ENCODE assay signal across 18 cellular contexts in the genomic region with DNA sequence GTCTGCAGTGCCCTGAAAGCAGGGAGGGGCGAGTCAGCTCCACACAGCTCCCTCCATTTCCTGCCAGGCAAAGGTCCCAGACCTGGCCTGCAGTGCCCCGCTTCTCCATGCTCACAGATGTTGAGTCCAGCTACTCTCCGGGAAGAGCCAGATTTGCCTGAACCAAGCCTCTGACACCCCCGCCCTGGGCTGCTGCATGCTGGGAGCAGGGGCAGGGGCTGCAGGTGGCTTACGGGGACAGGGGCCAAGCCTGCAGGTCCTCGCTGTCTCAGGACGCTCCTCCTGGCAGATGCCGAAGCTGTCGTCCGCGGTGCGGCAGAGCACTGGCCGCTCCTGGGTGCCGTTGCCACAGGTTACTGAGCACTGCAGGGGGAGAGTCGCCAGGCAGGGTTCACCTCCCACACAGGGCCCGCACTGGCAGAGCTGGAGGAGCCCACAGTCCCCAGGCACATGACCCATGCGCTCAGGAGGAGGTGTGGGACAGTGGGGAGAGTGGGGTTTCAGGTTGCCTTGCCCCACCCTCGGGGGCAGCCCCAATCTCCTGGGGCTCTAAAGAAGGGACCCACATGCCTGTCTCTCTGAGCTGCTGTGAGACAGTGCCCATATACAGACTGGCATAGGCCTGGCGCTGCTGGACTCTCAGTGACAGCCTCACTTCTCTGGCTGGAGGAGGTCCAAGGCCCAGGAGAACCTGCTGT.
A peak's percentile ranks its signal among the peaks of the same experiment; 100 is the strongest.
DNase-seq lines count a peak whose midpoint lies in the region; ATAC-seq and TF ChIP-seq lines count a peak whose summit lies in the region.
"Had no signal": no experiment of that assay in that cellular context is flagged by ENCODE, and none has a peak within 500 bp of the region (broad histone marks: within the 10 kb centered on the region; RNA-seq: fewer than 3 reads in every experiment).

No MANE protein-coding gene starts in this region.

- peak; percentile 19 for DNase-seq in activated T-cell treated with anti-CD3 and anti-CD28 coated beads, Interleukin-2, amount 50 U/mL, for 24 hours
- no peak for DNase-seq in activated T-cell treated with anti-CD3 and anti-CD28 coated beads, Interleukin-2, amount 50 U/mL, for 72 hours
- DNase-seq in endodermal cell (peak; percentile 22), mesenteric fat pad (ENCODE audit: low spot score) (peak; percentile 83), stomach (peak; percentile 9), anterior cingulate cortex (lab: John Stamatoyannopoulos, UW) (no peak), NCI-H1105 treated with DMSO at 0.1 percent for 48 hours (lab: John Stamatoyannopoulos, UW) (no peak), NCI-H2227 (lab: John Stamatoyannopoulos, UW; ENCODE audit: unreplicated experiment) (no peak)
- DNase-seq: DMS 273 treated with DMSO at 0.1 percent for 48 hours, DND-41, NCI-H1048, NCI-H1436 treated with DMSO at 0.1 percent for 48 hours, NCI-H2081, NCI-H2171 treated with DMSO at 0.1 percent for 48 hours had no signal

- H3K4me1 ChIP-seq in endodermal cell (ENCODE audit: control insufficient read depth, insufficient read depth, low read length) (no peaks in the 10 kb centered on the region), stomach (no peaks in the 10 kb centered on the region)

- TF ChIP-seq CTCF in endodermal cell (conservative IDR thresholded peaks at IDR 0.05): no peak
- no peak for TF ChIP-seq CTCF in stomach (IDR thresholded peaks at IDR 0.05)

- H3K4me3 ChIP-seq in endodermal cell (ENCODE audit: low read length) (no peak overlapping the region), stomach (no peak overlapping the region)

- H3K36me3 Mint-ChIP-seq in activated T-cell treated with anti-CD3 and anti-CD28 coated beads, Interleukin-2, amount 50 U/mL, for 24 hours (ENCODE audit: low read depth): no peaks in the 10 kb centered on the region
- H3K36me3 Mint-ChIP-seq in activated T-cell treated with anti-CD3 and anti-CD28 coated beads, Interleukin-2, amount 50 U/mL, for 72 hours (ENCODE audit: insufficient read depth in 2 of 2): peaks cover 3 to 5% of the 10 kb centered on the region in 2 donors
- no peaks in the 10 kb centered on the region for H3K36me3 Mint-ChIP-seq in endodermal cell (ENCODE audit: low read depth)
- H3K36me3 Mint-ChIP-seq: IgD-negative memory B cell had no signal

- no peak for ATAC-seq in activated T-cell treated with anti-CD3 and anti-CD28 coated beads, Interleukin-2, amount 50 U/mL, for 72 hours (replicated peaks in 1 of 2)
- ATAC-seq: HCT116, Panc1 had no signal

- no peak overlapping the region for H3K27ac ChIP-seq in endodermal cell (ENCODE audit: low read depth, low read length)
- no peak overlapping the region for H3K27ac ChIP-seq in stomach

- no peaks in the 10 kb centered on the region for H3K9me3 ChIP-seq in endodermal cell (ENCODE audit: control insufficient read depth, low read length)
- peaks cover 3 to 89% (median 46%) of the 10 kb centered on the region in 4 donors for H3K9me3 ChIP-seq in stomach

- H3K27me3 ChIP-seq in endodermal cell (ENCODE audit: control insufficient read depth, insufficient read depth, low read length, poor library complexity, severe bottlenecking): no peaks in the 10 kb centered on the region
- H3K27me3 ChIP-seq in stomach: no peaks in the 10 kb centered on the region

- H3K4me3 Mint-ChIP-seq in activated T-cell treated with anti-CD3 and anti-CD28 coated beads, Interleukin-2, amount 50 U/mL, for 24 hours: no peak overlapping the region
- H3K4me3 Mint-ChIP-seq in activated T-cell treated with anti-CD3 and anti-CD28 coated beads, Interleukin-2, amount 50 U/mL, for 72 hours: no peak overlapping the region
- H3K4me3 Mint-ChIP-seq in endodermal cell: no peak overlapping the region
- H3K4me3 Mint-ChIP-seq: B cell, IgD-negative memory B cell had no signal

- no peaks in the 10 kb centered on the region for H3K9me3 Mint-ChIP-seq in activated T-cell treated with anti-CD3 and anti-CD28 coated beads, Interleukin-2, amount 50 U/mL, for 24 hours
- peaks cover 0 to 2% of the 10 kb centered on the region in 2 donors for H3K9me3 Mint-ChIP-seq in activated T-cell treated with anti-CD3 and anti-CD28 coated beads, Interleukin-2, amount 50 U/mL, for 72 hours
- H3K9me3 Mint-ChIP-seq in endodermal cell: peaks cover 6% of the 10 kb centered on the region

- no peak overlapping the region for H3K27ac Mint-ChIP-seq in activated T-cell treated with anti-CD3 and anti-CD28 coated beads, Interleukin-2, amount 50 U/mL, for 24 hours
- H3K27ac Mint-ChIP-seq in activated T-cell treated with anti-CD3 and anti-CD28 coated beads, Interleukin-2, amount 50 U/mL, for 72 hours: no peak overlapping the region
- no peak overlapping the region for H3K27ac Mint-ChIP-seq in endodermal cell
- H3K27ac Mint-ChIP-seq: B cell, IgD-negative memory B cell had no signal

- no peak for TF ChIP-seq POLR2A in stomach (IDR thresholded peaks at IDR 0.05)

- intact Hi-C loops in stomach (cut with DNase I; ENCODE audit: low total_unique reads): no loop called here

- no peak overlapping the region for H3K9ac ChIP-seq in endodermal cell (ENCODE audit: extremely low read depth, low read length, poor library complexity, severe bottlenecking)

- H3K36me3 ChIP-seq in endodermal cell (ENCODE audit: control insufficient read depth, insufficient read depth, low read length) (no peaks in the 10 kb centered on the region), stomach (peaks cover 0 to 43% (median 18%) of the 10 kb centered on the region in 4 donors)

- no peak for TF ChIP-seq EP300 in stomach (IDR thresholded peaks at IDR 0.05)

- H3K27me3 Mint-ChIP-seq in activated T-cell treated with anti-CD3 and anti-CD28 coated beads, Interleukin-2, amount 50 U/mL, for 24 hours: no peaks in the 10 kb centered on the region
- H3K27me3 Mint-ChIP-seq in activated T-cell treated with anti-CD3 and anti-CD28 coated beads, Interleukin-2, amount 50 U/mL, for 72 hours (ENCODE audit: low read depth): no peaks in the 10 kb centered on the region
- H3K27me3 Mint-ChIP-seq in endodermal cell (ENCODE audit: insufficient read depth): no peaks in the 10 kb centered on the region
- H3K27me3 Mint-ChIP-seq: B cell had no signal

- 90 to 94% methylated on average over 13 to 19 of the region's 19 CpGs for WGBS in endodermal cell (ENCODE audit: insufficient coverage in 1 of 2, insufficient read length in 1 of 2), 2 experiments
- 84 to 100% (median 88%) methylated on average over 2 to 19 of the region's 19 CpGs for WGBS in stomach, 5 donors

- no peaks in the 10 kb centered on the region for H3K4me1 Mint-ChIP-seq in activated T-cell treated with anti-CD3 and anti-CD28 coated beads, Interleukin-2, amount 50 U/mL, for 24 hours (ENCODE audit: low read depth)
- H3K4me1 Mint-ChIP-seq in activated T-cell treated with anti-CD3 and anti-CD28 coated beads, Interleukin-2, amount 50 U/mL, for 72 hours (ENCODE audit: low read depth): no peaks in the 10 kb centered on the region
- no peaks in the 10 kb centered on the region for H3K4me1 Mint-ChIP-seq in endodermal cell
- H3K4me1 Mint-ChIP-seq: B cell, IgD-negative memory B cell had no signal

Comparison
In these comparisons a context has a peak if more than half of its experiments do, and no peak if none do; other contexts are left out.
1. DNase-seq: peak in activated T-cell treated with anti-CD3 and anti-CD28 coated beads, Interleukin-2, amount 50 U/mL, for 24 hours (single experiment), endodermal cell (single experiment), mesenteric fat pad (single experiment) and stomach (single experiment); none in activated T-cell treated with anti-CD3 and anti-CD28 coated beads, Interleukin-2, amount 50 U/mL, for 72 hours (0 of 2), anterior cingulate cortex (0 of 58), NCI-H1105 treated with DMSO at 0.1 percent for 48 hours (single experiment) and NCI-H2227 (single experiment).